ENCODE assay signal across 16 cellular contexts in the genomic region with DNA sequence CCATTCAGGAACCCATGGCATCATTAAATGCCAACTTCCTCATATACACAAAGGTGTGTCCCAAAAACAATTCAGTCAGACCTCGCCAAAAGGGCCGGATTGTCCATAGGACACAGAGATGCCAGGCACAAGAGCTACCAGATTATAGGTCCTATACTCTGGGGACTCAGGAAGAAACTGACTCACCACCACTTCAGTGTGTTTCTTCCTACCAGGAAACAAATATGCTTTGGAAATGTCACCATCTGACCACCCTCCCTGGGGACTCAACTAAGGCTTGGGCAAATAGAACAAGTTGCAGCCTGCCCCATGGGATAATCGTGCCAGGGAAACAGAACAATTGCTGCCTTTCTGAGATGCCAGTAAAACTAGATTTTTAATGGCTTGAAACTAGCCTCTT. TPM values are rescaled to one million over a fixed set of nuclear protein-coding genes. Genes with fewer than 3 reads are reported as not detected.
A peak's percentile ranks its signal among the peaks of the same experiment; 100 is the strongest.
DNase-seq lines count a peak whose midpoint lies in the region; FAIRE-seq and TF ChIP-seq lines count a peak whose summit lies in the region.
"Had no signal": no experiment of that assay in that cellular context is flagged by ENCODE, and none has a peak within 500 bp of the region (broad histone marks: within the 10 kb centered on the region; RNA-seq: fewer than 3 reads in every experiment).

No MANE protein-coding gene starts in this region.

- no peaks in the 10 kb centered on the region for H3K27me3 Mint-ChIP-seq in endothelial cell (ENCODE audit: unreplicated experiment)

- peak overlapping the region in 8 of 11 experiments; percentile 11 to 70 (median 43); a peak in 17 of 22 replicates for H3K4me2 ChIP-seq in BLaER1 treated with 17β-estradiol and CSF1 and Interleukin-3, amounts not matched to agents 10 nM and 100 nM

- H3K9me3 ChIP-seq in BLaER1 treated with 17β-estradiol and CSF1 and Interleukin-3, amounts not matched to agents 10 nM and 100 nM (replicated peaks in 1 of 11) = peaks cover 0 to 21% (median 13%) of the 10 kb centered on the region in 11 experiments; a peak in 17 of 22 replicates
- no peaks in the 10 kb centered on the region for H3K9me3 ChIP-seq in esophagus (ENCODE audit: control insufficient read depth in 2 of 2, insufficient read depth in 1 of 2, low read depth in 1 of 2, low read length in 1 of 2)
- H3K9me3 ChIP-seq: adrenal gland had no signal

- H3K4me3 ChIP-seq in BLaER1 treated with 17β-estradiol and CSF1 and Interleukin-3, amounts not matched to agents 10 nM and 100 nM = no peak overlapping the region
- H3K4me3 ChIP-seq in esophagus (ENCODE audit: low read depth in 1 of 2, low read length in 2 of 2) = no peak overlapping the region
- H3K4me3 ChIP-seq: adrenal gland had no signal

- H4K20me1 ChIP-seq in BLaER1 treated with 17β-estradiol and CSF1 and Interleukin-3, amounts not matched to agents 10 nM and 100 nM = no peaks in the 10 kb centered on the region

- no peaks in the 10 kb centered on the region for H3K9me3 Mint-ChIP-seq in endothelial cell (ENCODE audit: unreplicated experiment)

- H3K27ac ChIP-seq in BLaER1 treated with 17β-estradiol and CSF1 and Interleukin-3, amounts not matched to agents 10 nM and 100 nM = no peak overlapping the region
- peak overlapping the region; percentile 55 to 58 for H3K27ac ChIP-seq in esophagus (ENCODE audit: low read depth in 2 of 2, low read length in 1 of 2)
- H3K27ac ChIP-seq: adrenal gland had no signal

- DNase-seq in NCI-H1105 (lab: John Stamatoyannopoulos, UW) (peak; percentile 89), NCI-H446 treated with DMSO at 0.1 percent for 48 hours (lab: John Stamatoyannopoulos, UW) (peak; percentile 90), globus pallidus (ENCODE audit: low spot score) (no peak), endothelial cell (ENCODE audit: low spot score) (no peak), HTR-8/SVneo (ENCODE audit: insufficient read length, low spot score) (no peak)
- DNase-seq in activated CD4-positive, alpha-beta T cell treated with anti-CD3 and anti-CD28 coated beads for 48 hours = no peak
- DNase-seq: activated CD4-positive, CD25-positive, alpha-beta regulatory T cell; activated T-cell treated with anti-CD3 and anti-CD28 coated beads, Interleukin-2, amount 50 U/mL, for 1 hour; adrenal gland; stimulated activated CD4-positive, alpha-beta T cell treated with anti-CD3 and anti-CD28 coated beads, Interleukin-2, amount 100 ng/mL, for 24 hours had no signal

- no peak for FAIRE-seq in HTR-8/SVneo (lab: Jason Lieb, UNC)
- FAIRE-seq: colon, G401.6, GM18507 had no signal

- H3K4me3 Mint-ChIP-seq in endothelial cell (ENCODE audit: unreplicated experiment) = no peak overlapping the region
- H3K4me3 Mint-ChIP-seq: mesothelial cell of epicardium had no signal

- TF ChIP-seq CTCF in endothelial cell (IDR thresholded peaks at IDR 0.05; ENCODE audit: unreplicated experiment) = no peak

- no peak overlapping the region for H3K9ac ChIP-seq in BLaER1 treated with 17β-estradiol and CSF1 and Interleukin-3, amounts not matched to agents 10 nM and 100 nM

- no peaks in the 10 kb centered on the region for H3K4me1 Mint-ChIP-seq in endothelial cell (ENCODE audit: unreplicated experiment)

- no peak overlapping the region for H3K27ac Mint-ChIP-seq in endothelial cell (ENCODE audit: unreplicated experiment)
- H3K27ac Mint-ChIP-seq: mesothelial cell of epicardium had no signal

- H3K36me3 Mint-ChIP-seq in endothelial cell (ENCODE audit: low read depth, unreplicated experiment) = no peaks in the 10 kb centered on the region
- H3K36me3 Mint-ChIP-seq: mesothelial cell of epicardium had no signal

- H3K27me3 ChIP-seq in BLaER1 treated with 17β-estradiol and CSF1 and Interleukin-3, amounts not matched to agents 10 nM and 100 nM = no peaks in the 10 kb centered on the region
- H3K27me3 ChIP-seq in esophagus (ENCODE audit: control insufficient read depth in 1 of 2, insufficient read depth in 2 of 2, low read length in 2 of 2) = no peaks in the 10 kb centered on the region
- H3K27me3 ChIP-seq: adrenal gland had no signal

- 41 to 44% methylated on average over 3 of the region's 3 CpGs for WGBS in esophagus, 2 donors

- no peaks in the 10 kb centered on the region; a peak in 1 of 22 replicates for H3K36me3 ChIP-seq in BLaER1 treated with 17β-estradiol and CSF1 and Interleukin-3, amounts not matched to agents 10 nM and 100 nM
- H3K36me3 ChIP-seq in esophagus (ENCODE audit: control insufficient read depth in 2 of 2, insufficient read depth in 2 of 2, low read length in 1 of 2) = no peaks in the 10 kb centered on the region
- H3K36me3 ChIP-seq: adrenal gland had no signal

- H3K4me1 ChIP-seq in BLaER1 treated with 17β-estradiol and CSF1 and Interleukin-3, amounts not matched to agents 10 nM and 100 nM = peaks cover 0 to 15% (median 12%) of the 10 kb centered on the region in 10 experiments; a peak in 15 of 20 replicates
- H3K4me1 ChIP-seq in esophagus (ENCODE audit: control insufficient read depth in 2 of 2, insufficient read depth in 2 of 2, low read length in 1 of 2) = peaks cover 0 to 5% of the 10 kb centered on the region in 2 donors
- H3K4me1 ChIP-seq: adrenal gland had no signal

RNA-seq across cellular contexts. Expression of a gene that starts 11.7 kb away (rescaled TPM):
- polyA plus RNA-seq in esophagus = 1 to 10 TPM; 3.8 to 4.0 TPM
- total RNA-seq in endothelial cell (ENCODE audit: unreplicated experiment) = 0.28 TPM

Comparison
In these comparisons a context has a peak if more than half of its experiments do, and no peak if none do; other contexts are left out.
1. H3K27ac ChIP-seq: peak in esophagus (2 of 2); none in BLaER1 treated with 17β-estradiol and CSF1 and Interleukin-3, amounts not matched to agents 10 nM and 100 nM (0 of 11).
2. DNase-seq: peak in NCI-H1105 (single experiment) and NCI-H446 treated with DMSO at 0.1 percent for 48 hours (single experiment); none in globus pallidus (single experiment), endothelial cell (single experiment), HTR-8/SVneo (single experiment) and activated CD4-positive, alpha-beta T cell treated with anti-CD3 and anti-CD28 coated beads for 48 hours (single experiment).